8 cellular contexts compared by ENCODE assay signal in the genomic region with DNA sequence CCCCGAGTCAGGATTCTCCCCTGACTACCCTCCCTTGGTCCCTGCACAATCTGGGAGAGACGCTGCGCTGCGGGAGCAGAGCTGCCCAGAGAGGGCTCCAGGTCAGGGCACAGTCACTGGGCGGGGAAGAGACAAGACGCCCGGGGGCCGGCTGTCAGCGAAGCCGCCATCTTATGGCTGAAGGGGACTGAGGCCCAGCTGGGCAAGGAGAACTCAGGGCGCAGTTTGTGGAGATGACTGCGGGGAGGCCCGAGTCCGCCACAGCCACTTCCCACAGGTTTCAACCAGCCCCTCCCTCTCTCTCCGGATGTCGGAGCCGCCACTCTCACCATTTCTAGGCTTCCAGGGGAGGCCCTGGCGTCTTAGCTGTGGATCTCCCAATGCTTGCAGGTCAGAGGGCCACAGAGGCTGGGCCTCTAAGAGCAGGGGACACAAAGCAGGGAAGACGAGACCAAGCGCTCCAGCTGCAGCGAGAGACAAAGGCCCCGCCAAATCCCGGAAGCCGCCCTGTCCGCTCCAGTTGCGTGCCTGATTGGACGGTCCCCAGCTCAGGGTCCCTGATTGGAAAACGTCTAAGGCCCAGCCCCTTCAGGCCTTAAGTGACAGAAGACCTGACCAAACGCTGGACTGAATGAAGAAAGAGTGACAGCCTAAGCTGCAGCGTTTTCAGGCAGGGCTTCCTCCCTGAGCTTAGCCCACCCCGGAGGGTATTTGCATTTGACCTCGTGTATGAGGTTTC. TPM values are rescaled to one million over a fixed set of nuclear protein-coding genes. Genes with fewer than 3 reads are reported as not detected.
DNase-seq lines count a peak whose midpoint lies in the region; ATAC-seq and TF ChIP-seq lines count a peak whose summit lies in the region.

A gene (minus strand): TSS at position 484 of the 739 bp plus-strand sequence. CDS start 152 bp downstream, at position 332.

- peak within 1 kb of the TSS; percentile 37 for H2AFZ ChIP-seq in SU-DHL-6 (ENCODE audit: low read depth, low read length, severe bottlenecking)

- H3K36me3 Mint-ChIP-seq in activated naive CD8-positive, alpha-beta T cell treated with anti-CD3 and anti-CD28 coated beads, Interleukin-2, amount 10 ng/mL, durations not matched to agents 7 days and 5 days, result peaks cover 39% of the 10 kb centered on the region

- DNase-seq in GM10248 (ENCODE audit: extremely low spot score), result peak; percentile 94
- DNase-seq in NCI-H1417 (lab: John Stamatoyannopoulos, UW), result peak; percentile 91 to 98 (median 95)
- peak; percentile 85 for DNase-seq in activated naive CD8-positive, alpha-beta T cell treated with anti-CD3 and anti-CD28 coated beads, Interleukin-2, amount 10 ng/mL, durations not matched to agents 7 days and 5 days
- DNase-seq in Right ventricle myocardium superior, result peak; percentile 94
- DNase-seq in ovary, result peak; percentile 85 to 91 (median 88)
- DNase-seq in thyroid gland, result peak; percentile 95

- peaks cover 17% of the 10 kb centered on the region; the same call in 1 of the 2 replicates for H3F3A ChIP-seq in SU-DHL-6 (ENCODE audit: insufficient read depth)

- H3K27ac Mint-ChIP-seq in activated naive CD8-positive, alpha-beta T cell treated with anti-CD3 and anti-CD28 coated beads, Interleukin-2, amount 10 ng/mL, durations not matched to agents 7 days and 5 days, result peak within 1 kb of the TSS; percentile 95

- ATAC-seq in HG02610 (IDR thresholded peaks at IDR 0.05; ENCODE audit: unreplicated experiment) (peak; percentile 100), Right ventricle myocardium superior (ENCODE audit: poor library complexity) (peak; percentile 100)
- ATAC-seq in activated naive CD8-positive, alpha-beta T cell treated with anti-CD3 and anti-CD28 coated beads, Interleukin-2, amount 10 ng/mL, durations not matched to agents 7 days and 5 days (ENCODE audit: low read depth), result peak; percentile 99

- no peaks in the 10 kb centered on the region for H3K27me3 ChIP-seq in SU-DHL-6 (ENCODE audit: low read length)
- no peaks in the 10 kb centered on the region for H3K27me3 ChIP-seq in ovary
- no peaks in the 10 kb centered on the region for H3K27me3 ChIP-seq in thyroid gland

- no peak for TF ChIP-seq EP300 in ovary (IDR thresholded peaks at IDR 0.05)

- H3K9me3 ChIP-seq in SU-DHL-6 (ENCODE audit: insufficient read depth, low read length), result no peaks in the 10 kb centered on the region
- no peaks in the 10 kb centered on the region for H3K9me3 ChIP-seq in ovary
- H3K9me3 ChIP-seq in thyroid gland, result no peaks in the 10 kb centered on the region

- peak within 1 kb of the TSS; percentile 91 for H3K4me3 Mint-ChIP-seq in activated naive CD8-positive, alpha-beta T cell treated with anti-CD3 and anti-CD28 coated beads, Interleukin-2, amount 10 ng/mL, durations not matched to agents 7 days and 5 days

- no peaks in the 10 kb centered on the region for H3K9me2 ChIP-seq in SU-DHL-6 (replicated peaks; ENCODE audit: insufficient read depth, low read length)

- peak within 1 kb of the TSS; percentile 85 for H3K9ac ChIP-seq in SU-DHL-6 (ENCODE audit: low read length)

- no peak for TF ChIP-seq CTCF in GM10248 (IDR thresholded peaks at IDR 0.05; ENCODE audit: control extremely low read depth, extremely low read depth, low read depth, missing control alignments)
- no peak for TF ChIP-seq CTCF in SU-DHL-6 (IDR thresholded peaks at IDR 0.05; ENCODE audit: insufficient read depth, low read length, poor library complexity, severe bottlenecking)
- TF ChIP-seq CTCF in ovary (IDR thresholded peaks at IDR 0.05), result no peak
- TF ChIP-seq CTCF in thyroid gland (IDR thresholded peaks at IDR 0.05), result no peak

- peak within 1 kb of the TSS; percentile 99 for H3K4me3 ChIP-seq in SU-DHL-6 (ENCODE audit: insufficient read depth, low read length, poor library complexity, severe bottlenecking)
- peak within 1 kb of the TSS; percentile 69 for H3K4me3 ChIP-seq in ovary
- peak within 1 kb of the TSS; percentile 22 to 52 (median 47) for H3K4me3 ChIP-seq in thyroid gland (replicated peaks in 1 of 3)

- POLR2A ChIA-PET in GM10248 (lab: Yijun Ruan, JAX), result interaction anchor here (0.6 to 1.8 kb wide), 4 partner anchors 15 to 144 kb away, joined by 3 to 17 read pairs (median 5); no protein-coding TSS in a partner anchor
- POLR2A ChIA-PET in activated naive CD8-positive, alpha-beta T cell treated with anti-CD3 and anti-CD28 coated beads, Interleukin-2, amount 10 ng/mL, durations not matched to agents 7 days and 5 days (lab: Charles Lee), result interaction anchor here (0.6 to 2.5 kb wide), 10 partner anchors 16 to 1744 kb away, joined by 3 to 48 read pairs (median 3); a partner anchor contains a TSS

- intact Hi-C loops in Right ventricle myocardium superior (cut with DNase I), result loop anchor here (10.0 kb wide), 1 partner anchor 145 kb away; a partner anchor contains a TSS
- intact Hi-C loops in ovary (cut with DNase I), result no loop called here
- intact Hi-C loops in thyroid gland (cut with DNase I), result no loop called here

- H3K27ac ChIP-seq in SU-DHL-6 (ENCODE audit: low read depth, low read length), result peak within 1 kb of the TSS; percentile 92
- H3K27ac ChIP-seq in ovary, result no peak within 1 kb of the TSS
- peak within 1 kb of the TSS in 1 of 3 donors; percentile 7 for H3K27ac ChIP-seq in thyroid gland

- CTCF ChIA-PET in GM10248 (lab: Yijun Ruan, JAX), result interaction anchor here (1.3 to 2.0 kb wide), 2 partner anchors 15 to 24 kb away, joined by 3 to 5 read pairs; no protein-coding TSS in a partner anchor

- H3K9me3 Mint-ChIP-seq in activated naive CD8-positive, alpha-beta T cell treated with anti-CD3 and anti-CD28 coated beads, Interleukin-2, amount 10 ng/mL, durations not matched to agents 7 days and 5 days, result peaks cover 10% of the 10 kb centered on the region

- peaks cover 48% of the 10 kb centered on the region for H3K79me2 ChIP-seq in SU-DHL-6 (ENCODE audit: insufficient read depth, low read length)

- no peaks in the 10 kb centered on the region for H3K27me3 Mint-ChIP-seq in activated naive CD8-positive, alpha-beta T cell treated with anti-CD3 and anti-CD28 coated beads, Interleukin-2, amount 10 ng/mL, durations not matched to agents 7 days and 5 days

- TF ChIP-seq POLR2A in ovary (IDR thresholded peaks at IDR 0.05) (no peak), thyroid gland (IDR thresholded peaks at IDR 0.05) (no peak)

- peaks cover 28% of the 10 kb centered on the region for H3K36me3 ChIP-seq in SU-DHL-6 (ENCODE audit: low read length)
- no peaks in the 10 kb centered on the region for H3K36me3 ChIP-seq in ovary
- H3K36me3 ChIP-seq in thyroid gland, result no peaks in the 10 kb centered on the region

- peak within 1 kb of the TSS; percentile 99 for H3K4me2 ChIP-seq in SU-DHL-6 (ENCODE audit: low read depth, low read length, poor library complexity, severe bottlenecking)

- no peaks in the 10 kb centered on the region for H4K20me1 ChIP-seq in SU-DHL-6 (ENCODE audit: low read depth, low read length)

- 0 to 1% (median 1%) methylated on average over 28 to 32 of the region's 32 CpGs for WGBS in ovary, 3 donors
- WGBS in thyroid gland, 2 donors, result 0 to 1% methylated on average over 21 to 30 of the region's 32 CpGs

- no peaks in the 10 kb centered on the region for H3K4me1 ChIP-seq in ovary (ENCODE audit: insufficient read depth)
- H3K4me1 ChIP-seq in thyroid gland, result peaks cover 7 to 8% of the 10 kb centered on the region in 2 donors

- H3K4me1 Mint-ChIP-seq in activated naive CD8-positive, alpha-beta T cell treated with anti-CD3 and anti-CD28 coated beads, Interleukin-2, amount 10 ng/mL, durations not matched to agents 7 days and 5 days, result peaks cover 10% of the 10 kb centered on the region

RNA-seq across cellular contexts. Expression of the gene that starts here (rescaled TPM):
- 10 to 100 TPM; 13.6 to 13.8 TPM for total RNA-seq in activated naive CD8-positive, alpha-beta T cell treated with anti-CD3 and anti-CD28 coated beads, Interleukin-2, amount 10 ng/mL, durations not matched to agents 7 days and 5 days
- total RNA-seq in Right ventricle myocardium superior (1.3 TPM), ovary (1 to 10 TPM in 6 of 7 donors, not detected in 1; 1.4 to 2.2 (median 1.9) TPM), thyroid gland (1 to 10 TPM; 1.5 to 3.1 (median 2.9) TPM)
- under 1 TPM; 0.58 to 0.83 TPM for polyA plus RNA-seq in ovary

Comparison
In these comparisons a context has a peak if more than half of its experiments do, and no peak if none do; other contexts are left out.
1. H3K4me3 ChIP-seq: peak in every context shown above with its lines; median percentile 99 in SU-DHL-6; 69 in ovary; 47 in thyroid gland.